ENCODE assay signal across 20 cellular contexts in the genomic region with DNA sequence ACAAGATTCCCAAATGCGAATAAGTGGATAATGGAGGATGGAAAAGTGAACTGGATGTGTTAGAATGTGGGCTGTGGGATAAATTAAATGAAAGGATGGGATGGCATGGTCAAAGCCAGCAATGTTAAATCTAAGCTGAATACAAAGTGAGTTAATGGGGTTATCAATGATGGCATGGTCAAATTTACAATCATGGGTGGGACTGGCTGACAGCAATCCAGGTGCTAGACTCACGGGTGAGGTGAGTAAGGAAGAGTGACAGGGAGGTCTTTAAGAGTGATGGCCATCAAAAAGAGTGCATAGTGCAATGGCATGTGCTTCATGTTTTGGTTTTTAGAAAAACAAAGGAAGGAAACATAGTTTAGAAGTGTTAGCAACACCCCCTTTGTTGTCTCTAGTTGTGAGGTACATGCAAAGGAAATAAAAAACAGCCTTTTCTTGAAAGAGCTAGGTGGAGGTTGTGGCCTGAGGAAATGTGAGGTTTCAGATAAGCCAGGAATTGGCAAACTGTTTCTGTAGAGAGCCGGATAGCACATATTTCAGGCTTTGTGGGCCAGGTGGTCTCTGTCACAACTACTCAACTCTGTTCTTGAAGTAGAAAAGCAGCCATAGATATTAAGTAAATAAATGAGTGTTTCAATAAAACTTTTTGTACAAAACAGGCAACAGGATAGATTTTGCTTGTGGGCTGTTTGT.
DNase-seq lines count a peak whose midpoint lies in the region; ATAC-seq, FAIRE-seq and TF ChIP-seq lines count a peak whose summit lies in the region.
"Had no signal": no experiment of that assay in that cellular context is flagged by ENCODE, and none has a peak within 500 bp of the region (broad histone marks: within the 10 kb centered on the region; RNA-seq: fewer than 3 reads in every experiment).

No MANE protein-coding gene starts in this region.

- no peak overlapping the region for H3K4me3 Mint-ChIP-seq in neural progenitor cell
- H3K4me3 Mint-ChIP-seq: B cell, CD14-positive monocyte, IgD-negative memory B cell had no signal

- H3K27ac Mint-ChIP-seq in neural progenitor cell: no peak overlapping the region
- H3K27ac Mint-ChIP-seq: B cell, CD14-positive monocyte, IgD-negative memory B cell had no signal

- H2AFZ ChIP-seq in H1 (ENCODE audit: low read length) (no peak overlapping the region), neural progenitor cell (replicated peaks) (no peak overlapping the region)

- no peak overlapping the region for H3K14ac ChIP-seq in H1 (ENCODE audit: insufficient read length)

- no peaks in the 10 kb centered on the region for H3K4me1 Mint-ChIP-seq in neural progenitor cell
- H3K4me1 Mint-ChIP-seq: B cell, CD14-positive monocyte, IgD-negative memory B cell had no signal

- no peak overlapping the region; the same call in 1 of the 2 replicates for H2AK5ac ChIP-seq in H1 (ENCODE audit: low read depth, low read length)

- DNase-seq in H1 (ENCODE audit: low read depth in 1 of 2, low spot score in 2 of 2): no peak
- DNase-seq in left kidney (ENCODE audit: low read depth, low spot score): peak; percentile 70
- no peak for DNase-seq in neural progenitor cell (ENCODE audit: low spot score)
- DNase-seq in activated CD4-positive, alpha-beta T cell treated with anti-CD3 and anti-CD28 coated beads, Interleukin-2, amount 50 U/mL, for 48 hours: no peak
- DNase-seq in NCI-H82 treated with DMSO at 0.1 percent for 48 hours (lab: John Stamatoyannopoulos, UW; ENCODE audit: unreplicated experiment): no peak
- DNase-seq in heart left ventricle: no peak
- no peak for DNase-seq in Ammon's horn (ENCODE audit: low spot score)
- DNase-seq: GDM1, HCEC 1CT, Karpas-422, NCI-H1694 treated with DMSO at 0.1 percent for 48 hours, NCI-H2081 treated with DMSO at 0.1 percent for 48 hours, NCI-H2171 treated with DMSO at 0.1 percent for 48 hours, NCI-H524 treated with DMSO at 0.1 percent for 48 hours had no signal

- H3K36me3 ChIP-seq in HUES6 (ENCODE audit: control insufficient read depth, insufficient read depth, low read length): no peaks in the 10 kb centered on the region
- no peaks in the 10 kb centered on the region for H3K36me3 ChIP-seq in H1 (ENCODE audit: control insufficient read depth in 2 of 4, insufficient read depth in 4 of 4, low read length in 3 of 4)
- H3K36me3 ChIP-seq in neural progenitor cell: no peaks in the 10 kb centered on the region
- H3K36me3 ChIP-seq in heart left ventricle: no peaks in the 10 kb centered on the region

- no peak overlapping the region for H4K5ac ChIP-seq in H1 (ENCODE audit: insufficient read length, low read depth, low read length)

- no peak overlapping the region for H2BK15ac ChIP-seq in H1 (ENCODE audit: low read length)

- no peak overlapping the region for H3K23ac ChIP-seq in H1 (ENCODE audit: insufficient read length)

- no peak for TF ChIP-seq RAD21 in H1 (IDR thresholded peaks at IDR 0.05 in 1 of 2, conservative IDR thresholded peaks at IDR 0.05 in 1 of 2; ENCODE audit: low read depth in 2 of 2, low read length in 2 of 2)

- H3K23me2 ChIP-seq in H1 (ENCODE audit: low read depth, low read length): peaks cover 2% of the 10 kb centered on the region; the same call in 1 of the 2 replicates

- no peak overlapping the region for H3K18ac ChIP-seq in H1 (ENCODE audit: extremely low read depth, low read length)

- H3K36me3 Mint-ChIP-seq in neural progenitor cell: no peaks in the 10 kb centered on the region
- H3K36me3 Mint-ChIP-seq: CD14-positive monocyte, IgD-negative memory B cell had no signal

- H4K20me1 ChIP-seq in H1 (replicated peaks in 1 of 2; ENCODE audit: control insufficient read depth in 1 of 2, insufficient read depth in 2 of 2, low read length in 2 of 2): no peaks in the 10 kb centered on the region
- H4K20me1 ChIP-seq in neural progenitor cell (ENCODE audit: low read depth): no peaks in the 10 kb centered on the region

- no peak for ATAC-seq in heart left ventricle
- ATAC-seq: Right ventricle myocardium inferior had no signal

- no peak overlapping the region for H3K4ac ChIP-seq in H1 (replicated peaks; ENCODE audit: insufficient read length, low read depth, low read length)

- peaks cover 23% of the 10 kb centered on the region for H3K4me1 ChIP-seq in HUES6 (ENCODE audit: control insufficient read depth, insufficient read depth, low read length)
- H3K4me1 ChIP-seq in H1 (replicated peaks in 1 of 4; ENCODE audit: control insufficient read depth in 3 of 4, insufficient read depth in 4 of 4, low read length in 3 of 4): peaks cover 0 to 15% (median 9%) of the 10 kb centered on the region in 4 experiments; a peak in 4 of 7 replicates
- peaks cover 19% of the 10 kb centered on the region for H3K4me1 ChIP-seq in neural progenitor cell
- no peaks in the 10 kb centered on the region for H3K4me1 ChIP-seq in heart left ventricle

- TF ChIP-seq EP300 in H1 (IDR thresholded peaks at IDR 0.05; ENCODE audit: borderline replicate concordance in 1 of 2, low read depth in 2 of 2, low read length in 2 of 2): no peak

- H3K9me3 ChIP-seq in HUES6 (ENCODE audit: control insufficient read depth, insufficient read depth, low read depth, low read length) (no peaks in the 10 kb centered on the region), H1 (ENCODE audit: insufficient read depth in 2 of 2, low read depth in 1 of 2, low read length in 1 of 2) (no peaks in the 10 kb centered on the region), neural progenitor cell (ENCODE audit: low read depth) (no peaks in the 10 kb centered on the region), heart left ventricle (no peaks in the 10 kb centered on the region)

- no peak overlapping the region for H3K56ac ChIP-seq in H1 (replicated peaks; ENCODE audit: insufficient read length, low read depth, low read length)

- H3K79me2 ChIP-seq in H1 (ENCODE audit: control insufficient read depth in 1 of 2, insufficient read depth in 2 of 2, low read length in 2 of 2) (no peaks in the 10 kb centered on the region), neural progenitor cell (ENCODE audit: low read depth) (no peaks in the 10 kb centered on the region)

- WGBS in H1 (ENCODE audit: extremely low coverage in 1 of 2, insufficient coverage in 1 of 2, insufficient read length in 1 of 2, insufficient replicate concordance in 2 of 2, low coverage in 1 of 2, low lambda C conversion rate in 2 of 2, missing lambda C conversion rate in 1 of 2), 2 experiments: 89% methylated on average over 3 of the region's 3 CpGs; no CpG with 5 or more reads in 1 of the 2 experiments
- 41 to 47% (median 43%) methylated on average over 3 of the region's 3 CpGs for WGBS in heart left ventricle, 4 donors

- TF ChIP-seq CTCF in H1 (IDR thresholded peaks at IDR 0.05; ENCODE audit: control extremely low read depth in 1 of 3, insufficient read depth in 1 of 3, low read depth in 1 of 3, low read length in 3 of 3) (no peak), neural progenitor cell (IDR thresholded peaks at IDR 0.05) (no peak), heart left ventricle (IDR thresholded peaks at IDR 0.05) (no peak)

- H3K9ac ChIP-seq in HUES6 (ENCODE audit: low read length): no peak overlapping the region
- H3K9ac ChIP-seq in H1 (replicated peaks in 1 of 4; ENCODE audit: extremely low read depth in 1 of 4, low read depth in 3 of 4, low read length in 3 of 4): no peak overlapping the region
- H3K9ac ChIP-seq in neural progenitor cell: no peak overlapping the region

- H2BK5ac ChIP-seq in H1 (ENCODE audit: low read depth, low read length): no peak overlapping the region

- H3K79me1 ChIP-seq in H1 (ENCODE audit: low read depth, low read length): no peaks in the 10 kb centered on the region

- H3K9me3 Mint-ChIP-seq in neural progenitor cell: no peaks in the 10 kb centered on the region

- H3K27ac ChIP-seq in HUES6 (ENCODE audit: low read depth, low read length) (no peak overlapping the region), H1 (ENCODE audit: low read depth, low read length) (no peak overlapping the region), neural progenitor cell (no peak overlapping the region), heart left ventricle (no peak overlapping the region)

- H3K4me2 ChIP-seq in H1 (ENCODE audit: insufficient read depth in 1 of 2, low read depth in 2 of 2, low read length in 2 of 2) (peak overlapping the region; percentile 19 to 46), neural progenitor cell (peak overlapping the region; percentile 43)

- no peak overlapping the region for H4K8ac ChIP-seq in H1 (ENCODE audit: extremely low read depth, insufficient read depth, low read length)

- no peak overlapping the region for H2BK120ac ChIP-seq in H1 (replicated peaks; ENCODE audit: low read depth, low read length)

- H2BK12ac ChIP-seq in H1 (ENCODE audit: low read depth, low read length): no peak overlapping the region; the same call in 1 of the 2 replicates

- no peak overlapping the region for H4K91ac ChIP-seq in H1 (replicated peaks; ENCODE audit: insufficient read length, low read length)

- POLR2A ChIA-PET in H1 (lab: Charles Lee; ENCODE audit: partially characterized antibody): interaction anchor here (0.6 kb wide), 1 partner anchor 787 kb away, joined by 6 read pairs; no protein-coding TSS in a partner anchor

- H2BK20ac ChIP-seq in H1 (ENCODE audit: low read length): no peak overlapping the region

- H3F3A ChIP-seq in neural progenitor cell (ENCODE audit: low read depth): no peaks in the 10 kb centered on the region

- no peak for TF ChIP-seq POLR2A in H1 (IDR thresholded peaks at IDR 0.05; ENCODE audit: control extremely low read depth in 1 of 2, low read depth in 2 of 2, low read length in 2 of 2)
- no peak for TF ChIP-seq POLR2A in heart left ventricle (IDR thresholded peaks at IDR 0.05)

- no peak for FAIRE-seq in H1 (lab: Jason Lieb, UNC)
- FAIRE-seq: A204.1 had no signal

- H3K27me3 ChIP-seq in HUES6 (ENCODE audit: control insufficient read depth, insufficient read depth, low read length) (peaks cover 63% of the 10 kb centered on the region), H1 (replicated peaks in 1 of 4; ENCODE audit: control insufficient read depth in 3 of 4, extremely low read depth in 1 of 4, insufficient read depth in 3 of 4, low read length in 3 of 4) (peaks cover 0 to 4% (median 2%) of the 10 kb centered on the region in 4 experiments; a peak in 1 of 7 replicates), neural progenitor cell (no peaks in the 10 kb centered on the region), heart left ventricle (no peaks in the 10 kb centered on the region)

- H3K4me3 ChIP-seq in HUES6 (ENCODE audit: low read depth, low read length) (peak overlapping the region; percentile 11; the same call in 1 of the 2 replicates), H1 (ENCODE audit: extremely low read depth in 1 of 4, insufficient read depth in 2 of 4, low read depth in 3 of 4, low read length in 4 of 4) (peak overlapping the region in 1 of 4 experiments; percentile 25; a peak in 1 of 8 replicates), neural progenitor cell (no peak overlapping the region), heart left ventricle (no peak overlapping the region)

- CTCF ChIA-PET in H1 (lab: Charles Lee; ENCODE audit: partially characterized antibody): interaction anchor here (1.2 to 3.3 kb wide), 2 partner anchors 11 to 21 kb away, joined by 3 to 10 read pairs; no protein-coding TSS in a partner anchor

- H3K27me3 Mint-ChIP-seq in neural progenitor cell (ENCODE audit: insufficient read depth, low read depth): no peaks in the 10 kb centered on the region
- H3K27me3 Mint-ChIP-seq: B cell, IgD-negative memory B cell had no signal

- intact Hi-C loops in heart left ventricle (cut with DNase I): no loop called here

TF ChIP-seq in H1, 55 proteins besides CTCF, POLR2A, EP300 and RAD21 (continues in another document):
- TF ChIP-seq FOSL1 (IDR thresholded peaks at IDR 0.05; ENCODE audit: insufficient read depth, low read depth, low read length): no peak
